Comparison of ENCODE assay signal across 27 cellular contexts in genomic region chr3:176512037-176512436, GRCh38.
"Had no signal": no experiment of that assay in that cellular context is flagged by ENCODE, and none has a peak within 500 bp of the region (broad histone marks: within the 10 kb centered on the region; RNA-seq: fewer than 3 reads in every experiment).

No MANE protein-coding gene starts in this region.

- H3K4me3 Mint-ChIP-seq: stimulated activated effector memory CD8-positive, alpha-beta T cell treated with anti-CD3 and anti-CD28 coated beads, Interleukin-12 subunit alpha, Interleukin-12 subunit beta, amount 100 ng/mL, for 72 hours; stimulated activated memory B cell treated with anti-CD40 and anti-IgM and Interleukin-4, amounts not matched to agents 10 μg/mL and 1 μg/mL and 100 μg/mL, for 72 hours; stimulated activated naive B cell treated with anti-CD40 and anti-IgM and Interleukin-4, amounts not matched to agents 10 μg/mL and 1 μg/mL and 100 μg/mL, for 72 hours; stimulated activated naive CD8-positive, alpha-beta T cell treated with anti-CD3 and anti-CD28 coated beads, Interleukin-15, amount 100 ng/mL, for 72 hours; stimulated activated naive CD8-positive, alpha-beta T cell treated with anti-CD3 and anti-CD28 coated beads, Interleukin-15, Interleukin-2, amounts not matched to agents 100 ng/mL and 50 ng/mL, for 24 hours; type B pancreatic cell had no signal

- DNase-seq: stimulated activated CD4-positive, alpha-beta T cell treated with anti-CD3 and anti-CD28 coated beads, Interleukin-2, amount 100 ng/mL, for 48 hours; stimulated activated CD4-positive, alpha-beta T cell treated with anti-CD3 and anti-CD28 coated beads, Interleukin-4, amount 100 ng/mL, for 1 hour; stimulated activated CD4-positive, alpha-beta T cell treated with anti-CD3 and anti-CD28 coated beads, Interleukin-4, amount 100 ng/mL, for 24 hours; stimulated activated CD4-positive, alpha-beta T cell treated with anti-CD3 and anti-CD28 coated beads, Interleukin-4, amount 100 ng/mL, for 4 hours; stimulated activated CD8-positive, alpha-beta memory T cell treated with anti-CD3 and anti-CD28 coated beads, Interleukin-4, amount 100 ng/mL, for 48 hours; stimulated activated naive B cell treated with anti-CD40 and anti-IgM and Interleukin-4, amounts not matched to agents 10 μg/mL and 1 μg/mL and 100 μg/mL, for 72 hours; stimulated activated naive CD4-positive, alpha-beta T cell; stimulated activated naive CD4-positive, alpha-beta T cell treated with Interleukin-2 at 50 U/mL for 16 hours; stimulated activated naive CD8-positive, alpha-beta T cell treated with anti-CD3 and anti-CD28 coated beads, Interleukin-15, amount 100 ng/mL, for 72 hours; stimulated activated naive CD8-positive, alpha-beta T cell treated with anti-CD3 and anti-CD28 coated beads, Interleukin-15, Interleukin-2, amounts not matched to agents 100 U/mL and 50 U/mL, for 24 hours; stomach; substantia nigra; testis; thyroid gland; tibial artery; transverse colon; trophoblast cell; upper lobe of left lung; upper lobe of right lung; uterus had no signal

- H3K27ac ChIP-seq: stomach, suprapubic skin, testis, thoracic aorta, thyroid gland, tibial artery, tibial nerve, transverse colon, upper lobe of left lung, upper lobe of right lung, uterus had no signal

- H3K27me3 Mint-ChIP-seq: stimulated activated memory B cell treated with anti-CD40 and anti-IgM and Interleukin-4, amounts not matched to agents 10 μg/mL and 1 μg/mL and 100 μg/mL, for 72 hours; stimulated activated naive B cell treated with anti-CD40 and anti-IgM and Interleukin-4, amounts not matched to agents 10 μg/mL and 1 μg/mL and 100 μg/mL, for 72 hours; stimulated activated naive CD8-positive, alpha-beta T cell treated with anti-CD3 and anti-CD28 coated beads, Interleukin-15, amount 100 ng/mL, for 72 hours; stimulated activated naive CD8-positive, alpha-beta T cell treated with anti-CD3 and anti-CD28 coated beads, Interleukin-15, Interleukin-2, amounts not matched to agents 100 ng/mL and 50 ng/mL, for 24 hours; type B pancreatic cell had no signal

- H3K36me3 Mint-ChIP-seq: stimulated activated effector memory CD8-positive, alpha-beta T cell treated with anti-CD3 and anti-CD28 coated beads, Interleukin-12 subunit alpha, Interleukin-12 subunit beta, amount 100 ng/mL, for 72 hours; stimulated activated memory B cell treated with anti-CD40 and anti-IgM and Interleukin-4, amounts not matched to agents 10 μg/mL and 1 μg/mL and 100 μg/mL, for 72 hours; stimulated activated naive B cell treated with anti-CD40 and anti-IgM and Interleukin-4, amounts not matched to agents 10 μg/mL and 1 μg/mL and 100 μg/mL, for 72 hours; type B pancreatic cell had no signal

- H3K9me3 ChIP-seq: testis, thyroid gland had no signal

- H3K4me3 ChIP-seq: stomach, suprapubic skin, testis, thoracic aorta, thyroid gland, tibial artery, tibial nerve, transverse colon, upper lobe of left lung, upper lobe of right lung, uterus had no signal

- H3K4me1 Mint-ChIP-seq: stimulated activated effector memory CD8-positive, alpha-beta T cell treated with anti-CD3 and anti-CD28 coated beads, Interleukin-12 subunit alpha, Interleukin-12 subunit beta, amount 100 ng/mL, for 72 hours; stimulated activated memory B cell treated with anti-CD40 and anti-IgM and Interleukin-4, amounts not matched to agents 10 μg/mL and 1 μg/mL and 100 μg/mL, for 72 hours; stimulated activated naive B cell treated with anti-CD40 and anti-IgM and Interleukin-4, amounts not matched to agents 10 μg/mL and 1 μg/mL and 100 μg/mL, for 72 hours; stimulated activated naive CD8-positive, alpha-beta T cell treated with anti-CD3 and anti-CD28 coated beads, Interleukin-15, amount 100 ng/mL, for 72 hours had no signal

- H3K4me1 ChIP-seq: stomach, suprapubic skin, testis, thyroid gland, tibial artery, tibial nerve, transverse colon, upper lobe of left lung, upper lobe of right lung, uterus had no signal

- H3K27ac Mint-ChIP-seq: stimulated activated effector memory CD8-positive, alpha-beta T cell treated with anti-CD3 and anti-CD28 coated beads, Interleukin-12 subunit alpha, Interleukin-12 subunit beta, amount 100 ng/mL, for 72 hours; stimulated activated memory B cell treated with anti-CD40 and anti-IgM and Interleukin-4, amounts not matched to agents 10 μg/mL and 1 μg/mL and 100 μg/mL, for 72 hours; stimulated activated naive B cell treated with anti-CD40 and anti-IgM and Interleukin-4, amounts not matched to agents 10 μg/mL and 1 μg/mL and 100 μg/mL, for 72 hours; stimulated activated naive CD8-positive, alpha-beta T cell treated with anti-CD3 and anti-CD28 coated beads, Interleukin-15, amount 100 ng/mL, for 72 hours; stimulated activated naive CD8-positive, alpha-beta T cell treated with anti-CD3 and anti-CD28 coated beads, Interleukin-15, Interleukin-2, amounts not matched to agents 100 ng/mL and 50 ng/mL, for 24 hours; type B pancreatic cell had no signal

- H3K36me3 ChIP-seq: stomach, suprapubic skin, thoracic aorta, thyroid gland, tibial nerve, transverse colon, upper lobe of left lung, upper lobe of right lung, uterus had no signal

- H3K27me3 ChIP-seq: stomach, suprapubic skin, testis, thyroid gland, tibial artery, tibial nerve, transverse colon, upper lobe of left lung, upper lobe of right lung, uterus had no signal
